In the genomic region with DNA sequence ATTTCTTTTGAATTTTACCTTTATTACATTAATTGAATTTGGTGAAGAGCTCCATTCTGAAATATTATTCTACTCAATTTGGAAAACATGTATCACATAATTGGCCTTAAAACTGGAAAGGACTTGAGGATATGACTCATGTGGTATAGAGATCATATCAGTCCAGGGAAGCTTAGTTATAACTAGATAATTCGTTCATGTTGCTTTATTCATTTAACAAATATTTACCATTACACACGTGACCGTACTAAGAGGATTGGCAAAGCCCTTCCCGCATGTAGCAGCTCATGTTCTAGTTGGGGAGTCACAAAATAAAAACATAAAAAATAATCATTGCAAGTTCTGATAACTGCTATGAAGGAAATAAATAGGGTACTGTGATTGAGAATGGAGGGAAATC, we compare ENCODE assay signal across 18 cellular contexts.
A peak's percentile ranks its signal among the peaks of the same experiment; 100 is the strongest.
DNase-seq lines count a peak whose midpoint lies in the region; TF ChIP-seq lines count a peak whose summit lies in the region.
"Had no signal": no experiment of that assay in that cellular context is flagged by ENCODE, and none has a peak within 500 bp of the region (broad histone marks: within the 10 kb centered on the region; RNA-seq: fewer than 3 reads in every experiment).

No MANE protein-coding gene starts in this region.

- H4K20me1 ChIP-seq in SK-N-SH (ENCODE audit: insufficient read depth) (no peaks in the 10 kb centered on the region), Karpas-422 (ENCODE audit: insufficient read depth, low read depth, low read length) (no peaks in the 10 kb centered on the region)

- H3K9ac ChIP-seq in SK-N-SH (no peak overlapping the region), Karpas-422 (ENCODE audit: low read length) (no peak overlapping the region)

- H2AFZ ChIP-seq in SK-N-SH (ENCODE audit: low read depth) = no peak overlapping the region
- H2AFZ ChIP-seq in Karpas-422 (ENCODE audit: low read length) = no peak overlapping the region
- H2AFZ ChIP-seq: PC-9 had no signal

- no peaks in the 10 kb centered on the region; the same call in 1 of the 2 replicates for H3K9me2 ChIP-seq in SK-N-SH
- no peaks in the 10 kb centered on the region for H3K9me2 ChIP-seq in Karpas-422 (replicated peaks; ENCODE audit: insufficient read depth, low read length)

- WGBS in SK-N-SH (ENCODE audit: low lambda C conversion rate) = 2% methylated on average over 4 of the region's 4 CpGs

- H3K79me2 ChIP-seq in SK-N-SH (ENCODE audit: insufficient read depth) = no peaks in the 10 kb centered on the region
- no peaks in the 10 kb centered on the region for H3K79me2 ChIP-seq in Karpas-422 (ENCODE audit: low read length)

- DNase-seq in HFFc6 (peak; percentile 3), SK-N-SH (peak; percentile 6), epithelial cell of prostate (ENCODE audit: low read depth, low spot score) (peak; percentile 78), retinal pigment epithelial cell (ENCODE audit: low read depth) (peak; percentile 81), progenitor cell of endocrine pancreas (ENCODE audit: low spot score, unreplicated experiment) (no peak), Karpas-422 (no peak)
- no peak for DNase-seq in stimulated activated CD4-positive, alpha-beta T cell treated with anti-CD3 and anti-CD28 coated beads, Interleukin-4, amount 100 ng/mL, for 24 hours
- DNase-seq: activated CD4-positive, alpha-beta memory T cell treated with anti-CD3 and anti-CD28 coated beads, Interleukin-2, amount 10 ng/mL, durations not matched to agents 7 days and 5 days; anterior cingulate cortex; C1 segment of cervical spinal cord; DMS153; NCI-H187; NCI-H524 treated with DMSO at 0.1 percent for 48 hours; PC-9; stimulated activated CD4-positive, alpha-beta T cell treated with anti-CD3 and anti-CD28 coated beads, Interleukin-1b, Interleukin-23, amount 100 ng/mL, for 48 hours had no signal

- H3K9me3 ChIP-seq in SK-N-SH = no peaks in the 10 kb centered on the region
- H3K9me3 ChIP-seq in Karpas-422 (ENCODE audit: low read length) = peaks cover 19% of the 10 kb centered on the region

- 0 out of 2 replicates have a peak, but pooled peaks cover 6% of the 10 kb centered on the region for H3K36me3 Mint-ChIP-seq in HFFc6 (ENCODE audit: low read depth)
- H3K36me3 Mint-ChIP-seq in progenitor cell of endocrine pancreas (ENCODE audit: insufficient read depth) = no peaks in the 10 kb centered on the region

- H3K27me3 ChIP-seq in SK-N-SH (ENCODE audit: insufficient read depth) = no peaks in the 10 kb centered on the region
- no peaks in the 10 kb centered on the region for H3K27me3 ChIP-seq in Karpas-422 (ENCODE audit: low read length)

- CTCF ChIA-PET in SK-N-SH (lab: Yijun Ruan, JAX) = no interaction called here

- H3K4me1 Mint-ChIP-seq in HFFc6 (ENCODE audit: low read depth) (no peaks in the 10 kb centered on the region), progenitor cell of endocrine pancreas (ENCODE audit: low read depth) (no peaks in the 10 kb centered on the region)
- H3K4me1 Mint-ChIP-seq: activated CD4-positive, alpha-beta memory T cell treated with anti-CD3 and anti-CD28 coated beads, Interleukin-2, amount 10 ng/mL, durations not matched to agents 7 days and 5 days had no signal

- H3K36me3 ChIP-seq in SK-N-SH (replicated peaks in 1 of 2; ENCODE audit: control insufficient read depth in 1 of 2, insufficient read depth in 2 of 2, low read length in 1 of 2) (no peaks in the 10 kb centered on the region), Karpas-422 (ENCODE audit: insufficient read depth, low read length) (no peaks in the 10 kb centered on the region)

- no peak overlapping the region for H3K27ac Mint-ChIP-seq in HFFc6
- no peak overlapping the region for H3K27ac Mint-ChIP-seq in progenitor cell of endocrine pancreas
- H3K27ac Mint-ChIP-seq: activated CD4-positive, alpha-beta memory T cell treated with anti-CD3 and anti-CD28 coated beads, Interleukin-2, amount 10 ng/mL, durations not matched to agents 7 days and 5 days; activated T-helper 1 cell treated with anti-CD3 and anti-CD28 coated beads, Interleukin-12 subunit alpha, Interleukin-12 subunit beta, Interleukin-2, Interleukin-4 antibody, amounts not matched to agents 30 ng/mL and 10 ng/mL and 1 ng/mL, durations not matched to agents 14 hours and 24 hours and 36 hours; natural killer cell treated with Interleukin-12 subunit alpha and Interleukin-12 subunit beta and Interleukin-15 and Interleukin-18, amount 100 ng/mL, for 72 hours had no signal

- H3K4me3 Mint-ChIP-seq in HFFc6 (no peak overlapping the region), progenitor cell of endocrine pancreas (ENCODE audit: low read depth) (no peak overlapping the region)
- H3K4me3 Mint-ChIP-seq: activated CD4-positive, alpha-beta memory T cell treated with anti-CD3 and anti-CD28 coated beads, Interleukin-2, amount 10 ng/mL, durations not matched to agents 7 days and 5 days; activated T-helper 1 cell treated with anti-CD3 and anti-CD28 coated beads, Interleukin-12 subunit alpha, Interleukin-12 subunit beta, Interleukin-2, Interleukin-4 antibody, amounts not matched to agents 30 ng/mL and 10 ng/mL and 1 ng/mL, durations not matched to agents 14 hours and 24 hours and 36 hours; natural killer cell treated with Interleukin-12 subunit alpha and Interleukin-12 subunit beta and Interleukin-15 and Interleukin-18, amount 100 ng/mL, for 72 hours had no signal

- no peaks in the 10 kb centered on the region for H3F3A ChIP-seq in SK-N-SH (replicated peaks; ENCODE audit: insufficient read depth)

- TF ChIP-seq EP300 in SK-N-SH (IDR thresholded peaks at IDR 0.05; ENCODE audit: borderline replicate concordance in 1 of 2, low read depth in 1 of 2, low read length in 1 of 2) = no peak

- H3K4me3 ChIP-seq in SK-N-SH (ENCODE audit: low read depth in 2 of 2, low read length in 1 of 2) (no peak overlapping the region), retinal pigment epithelial cell (ENCODE audit: low read length) (no peak overlapping the region), Karpas-422 (ENCODE audit: low read length) (no peak overlapping the region)
- H3K4me3 ChIP-seq: PC-9 had no signal

- POLR2A ChIA-PET in SK-N-SH (lab: Yijun Ruan, JAX) = no interaction called here

- H3K27me3 Mint-ChIP-seq in HFFc6 (ENCODE audit: insufficient read depth) (no peaks in the 10 kb centered on the region; the same call in none of the 2 replicates), progenitor cell of endocrine pancreas (no peaks in the 10 kb centered on the region)
- H3K27me3 Mint-ChIP-seq: activated CD4-positive, alpha-beta memory T cell treated with anti-CD3 and anti-CD28 coated beads, Interleukin-2, amount 10 ng/mL, durations not matched to agents 7 days and 5 days; natural killer cell treated with Interleukin-12 subunit alpha and Interleukin-12 subunit beta and Interleukin-15 and Interleukin-18, amount 100 ng/mL, for 72 hours had no signal

- TF ChIP-seq CTCF in HFFc6 (IDR thresholded peaks at IDR 0.05) = no peak
- no peak for TF ChIP-seq CTCF in SK-N-SH (IDR thresholded peaks at IDR 0.05)
- no peak for TF ChIP-seq CTCF in retinal pigment epithelial cell (conservative IDR thresholded peaks at IDR 0.05; ENCODE audit: low read depth, low read length)
- TF ChIP-seq CTCF in progenitor cell of endocrine pancreas (IDR thresholded peaks at IDR 0.05; ENCODE audit: unreplicated experiment) = no peak

- H3K4me1 ChIP-seq in SK-N-SH (ENCODE audit: control insufficient read depth in 1 of 2, insufficient read depth in 2 of 2, low read depth in 1 of 2, low read length in 1 of 2) (no peaks in the 10 kb centered on the region), Karpas-422 (ENCODE audit: low read length) (no peaks in the 10 kb centered on the region)

- peaks cover 23% of the 10 kb centered on the region for H3K9me3 Mint-ChIP-seq in HFFc6
- peaks cover 17% of the 10 kb centered on the region for H3K9me3 Mint-ChIP-seq in progenitor cell of endocrine pancreas (ENCODE audit: low read depth)

- H3K4me2 ChIP-seq in SK-N-SH (no peak overlapping the region), Karpas-422 (ENCODE audit: low read depth, low read length, poor library complexity, severe bottlenecking) (no peak overlapping the region)
- H3K4me2 ChIP-seq: PC-9 had no signal

- TF ChIP-seq RAD21 in SK-N-SH (IDR thresholded peaks at IDR 0.05; ENCODE audit: low read length) = no peak

- H3K27ac ChIP-seq in SK-N-SH (ENCODE audit: low read depth in 2 of 2, low read length in 1 of 2) = peak overlapping the region in 1 of 2 experiments; percentile 59; a peak in 2 of 4 replicates
- H3K27ac ChIP-seq in epithelial cell of prostate = peak overlapping the region; percentile 2
- no peak overlapping the region for H3K27ac ChIP-seq in Karpas-422 (ENCODE audit: low read length)
- H3K27ac ChIP-seq: PC-9, VCaP had no signal

TF ChIP-seq in SK-N-SH, 30 proteins besides CTCF, POLR2A, EP300 and RAD21 (continues in another document):
- TF ChIP-seq, protein P1, sequence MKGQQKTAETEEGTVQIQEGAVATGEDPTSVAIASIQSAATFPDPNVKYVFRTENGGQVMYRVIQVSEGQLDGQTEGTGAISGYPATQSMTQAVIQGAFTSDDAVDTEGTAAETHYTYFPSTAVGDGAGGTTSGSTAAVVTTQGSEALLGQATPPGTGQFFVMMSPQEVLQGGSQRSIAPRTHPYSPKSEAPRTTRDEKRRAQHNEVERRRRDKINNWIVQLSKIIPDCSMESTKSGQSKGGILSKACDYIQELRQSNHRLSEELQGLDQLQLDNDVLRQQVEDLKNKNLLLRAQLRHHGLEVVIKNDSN (IDR thresholded peaks at IDR 0.05; ENCODE audit: borderline replicate concordance, low read depth) = peak; percentile 58; the same call in 1 of the 2 replicates
- peak; percentile 38; the same call in 1 of the 2 replicates for TF ChIP-seq FOSL2 (IDR thresholded peaks at IDR 0.05; ENCODE audit: borderline replicate concordance, low read depth)
- peak; percentile 45 for TF ChIP-seq JUND (IDR thresholded peaks at IDR 0.05)
- TF ChIP-seq FOXJ3 (CRISPR knock-in tag; IDR thresholded peaks at IDR 0.05) = no peak
- TF ChIP-seq MEF2A (IDR thresholded peaks at IDR 0.05; ENCODE audit: borderline replicate concordance, low read depth) = no peak
- TF ChIP-seq, protein P2, sequence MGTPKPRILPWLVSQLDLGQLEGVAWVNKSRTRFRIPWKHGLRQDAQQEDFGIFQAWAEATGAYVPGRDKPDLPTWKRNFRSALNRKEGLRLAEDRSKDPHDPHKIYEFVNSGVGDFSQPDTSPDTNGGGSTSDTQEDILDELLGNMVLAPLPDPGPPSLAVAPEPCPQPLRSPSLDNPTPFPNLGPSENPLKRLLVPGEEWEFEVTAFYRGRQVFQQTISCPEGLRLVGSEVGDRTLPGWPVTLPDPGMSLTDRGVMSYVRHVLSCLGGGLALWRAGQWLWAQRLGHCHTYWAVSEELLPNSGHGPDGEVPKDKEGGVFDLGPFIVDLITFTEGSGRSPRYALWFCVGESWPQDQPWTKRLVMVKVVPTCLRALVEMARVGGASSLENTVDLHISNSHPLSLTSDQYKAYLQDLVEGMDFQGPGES (IDR thresholded peaks at IDR 0.05; ENCODE audit: low read depth, low read length) = no peak
- TF ChIP-seq, protein P3, sequence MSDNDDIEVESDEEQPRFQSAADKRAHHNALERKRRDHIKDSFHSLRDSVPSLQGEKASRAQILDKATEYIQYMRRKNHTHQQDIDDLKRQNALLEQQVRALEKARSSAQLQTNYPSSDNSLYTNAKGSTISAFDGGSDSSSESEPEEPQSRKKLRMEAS (IDR thresholded peaks at IDR 0.05; ENCODE audit: low read depth) = no peak
- TF ChIP-seq TCF12 (IDR thresholded peaks at IDR 0.05) = peak; percentile 50; the same call in 1 of the 2 replicates
- TF ChIP-seq GABPA (IDR thresholded peaks at IDR 0.05; ENCODE audit: low read depth) = no peak

Comparison
In these comparisons a context has a peak if more than half of its experiments do, and no peak if none do; other contexts are left out.
1. DNase-seq: peak in HFFc6 (single experiment), SK-N-SH (single experiment), epithelial cell of prostate (single experiment) and retinal pigment epithelial cell (single experiment); none in progenitor cell of endocrine pancreas (single experiment), stimulated activated CD4-positive, alpha-beta T cell treated with anti-CD3 and anti-CD28 coated beads, Interleukin-4, amount 100 ng/mL, for 24 hours (single experiment) and Karpas-422 (single experiment).